23 cellular contexts compared by ENCODE assay signal in genomic region chr18:31649449-31649848, GRCh38. TPM values are rescaled to one million over a fixed set of nuclear protein-coding genes. Genes with fewer than 3 reads are reported as not detected.
DNase-seq lines count a peak whose midpoint lies in the region; ATAC-seq, FAIRE-seq and TF ChIP-seq lines count a peak whose summit lies in the region.
"Had no signal": no experiment of that assay in that cellular context is flagged by ENCODE, and none has a peak within 500 bp of the region (broad histone marks: within the 10 kb centered on the region; RNA-seq: fewer than 3 reads in every experiment).

No MANE protein-coding gene starts in this region.

- peak overlapping the region; percentile 65 for H3K4me3 Mint-ChIP-seq in natural killer cell treated with Interleukin-12 subunit alpha and Interleukin-12 subunit beta and Interleukin-15 and Interleukin-18, amount 100 ng/mL, for 72 hours
- H3K4me3 Mint-ChIP-seq: IgD-negative memory B cell had no signal

- SMC1A ChIA-PET in GM12878 (lab: Charles Lee; ENCODE audit: uncharacterized antibody, unreplicated experiment), result interaction anchor here (1.1 to 10.7 kb wide), 14 partner anchors 8 to 85 kb away, joined by 3 to 169 read pairs (median 4); partner anchors contain the start of gene B4GALT6

- H3K36me3 ChIP-seq in Loucy (ENCODE audit: insufficient read depth, low read length), result peaks cover 26% of the 10 kb centered on the region; the same call in 1 of the 2 replicates
- H3K36me3 ChIP-seq in GM12878 (ENCODE audit: control insufficient read depth in 2 of 2, insufficient read depth in 2 of 2, low read length in 1 of 2), result peaks cover 0 to 2% of the 10 kb centered on the region in 2 experiments; a peak in 1 of 4 replicates
- no peaks in the 10 kb centered on the region for H3K36me3 ChIP-seq in colonic mucosa
- H3K36me3 ChIP-seq: HAP-1, MG63 had no signal

- H3K79me2 ChIP-seq in Loucy (ENCODE audit: insufficient read depth, low read length) (peaks cover 41% of the 10 kb centered on the region; the same call in 1 of the 2 replicates), GM12878 (ENCODE audit: control insufficient read depth, insufficient read depth, low read length) (peaks cover 50% of the 10 kb centered on the region)

- TF ChIP-seq RAD21 in GM12878 (IDR thresholded peaks at IDR 0.05; ENCODE audit: insufficient read depth, low read depth, low read length), result no peak

- TF ChIP-seq POLR2A in GM12878 (IDR thresholded peaks at IDR 0.05; ENCODE audit: low read depth, low read length), result no peak

- H3K4me1 Mint-ChIP-seq in natural killer cell treated with Interleukin-12 subunit alpha and Interleukin-12 subunit beta and Interleukin-15 and Interleukin-18, amount 100 ng/mL, for 72 hours (ENCODE audit: low read depth in 2 of 2), result peaks cover 55 to 66% of the 10 kb centered on the region in 2 donors

- no peaks in the 10 kb centered on the region for H3K36me3 Mint-ChIP-seq in natural killer cell treated with Interleukin-12 subunit alpha and Interleukin-12 subunit beta and Interleukin-15 and Interleukin-18, amount 100 ng/mL, for 72 hours
- H3K36me3 Mint-ChIP-seq: IgD-negative memory B cell had no signal

- 28% methylated on average over 2 of the region's 2 CpGs for WGBS in GM12878 (ENCODE audit: insufficient coverage, insufficient replicate concordance, low lambda C conversion rate, missing lambda C conversion rate)

- H3K4me2 ChIP-seq in Loucy (ENCODE audit: low read depth, low read length, poor library complexity, severe bottlenecking) (peak overlapping the region; percentile 4), GM12878 (ENCODE audit: control insufficient read depth, insufficient read depth) (peak overlapping the region; percentile 61)
- H3K4me2 ChIP-seq: SK-N-SH had no signal

- no peak for TF ChIP-seq EP300 in GM12878 (IDR thresholded peaks at IDR 0.05; ENCODE audit: borderline replicate concordance in 1 of 2, control insufficient read depth in 1 of 2, low read depth in 2 of 2, low read length in 2 of 2)

- CTCF ChIA-PET in GM12878 (lab: Yijun Ruan, JAX), result interaction anchor here (0.9 to 10.0 kb wide), 10 partner anchors 9 to 225 kb away, joined by 3 to 135 read pairs (median 8); partner anchors contain the start of gene B4GALT6

- ATAC-seq in GM12878, result no peak
- no peak for ATAC-seq in natural killer cell treated with Interleukin-12 subunit alpha and Interleukin-12 subunit beta and Interleukin-15 and Interleukin-18, amount 100 ng/mL, for 72 hours

- H3K27ac Mint-ChIP-seq in natural killer cell treated with Interleukin-12 subunit alpha and Interleukin-12 subunit beta and Interleukin-15 and Interleukin-18, amount 100 ng/mL, for 72 hours, result peak overlapping the region; percentile 82 to 97
- H3K27ac Mint-ChIP-seq: IgD-negative memory B cell had no signal

- H3K9ac ChIP-seq in Loucy (ENCODE audit: low read depth, low read length, poor library complexity, severe bottlenecking) (peak overlapping the region; percentile 0), GM12878 (ENCODE audit: control insufficient read depth, insufficient read depth, low read length) (0 out of 2 replicates have a peak overlapping the region, but pooled peaks have one; percentile 17), colonic mucosa (ENCODE audit: low read depth in 2 of 2, low read length in 2 of 2) (no peak overlapping the region)
- H3K9ac ChIP-seq: SK-N-SH had no signal

- BruUV-seq in GM12878 (replicated peaks; lab: Mats Ljungman, UMichigan), result TSS peak; percentile 82

- H3K27ac ChIP-seq in GM12878 (ENCODE audit: control insufficient read depth, insufficient read depth) (peak overlapping the region; percentile 88), colonic mucosa (no peak overlapping the region)

- no peaks in the 10 kb centered on the region for H3K9me2 ChIP-seq in Loucy (replicated peaks; ENCODE audit: low read depth, low read length)
- H3K9me2 ChIP-seq: SK-N-SH had no signal

- FAIRE-seq in GM12878 (lab: Jason Lieb, UNC), result no peak
- FAIRE-seq: A204.1 had no signal

- H3K27me3 ChIP-seq in Loucy (ENCODE audit: insufficient read depth, low read length, poor library complexity, severe bottlenecking), result no peaks in the 10 kb centered on the region
- no peaks in the 10 kb centered on the region for H3K27me3 ChIP-seq in GM12878 (replicated peaks in 1 of 2; ENCODE audit: control insufficient read depth in 2 of 2, insufficient read depth in 2 of 2, low read length in 1 of 2)
- H3K27me3 ChIP-seq in colonic mucosa, result no peaks in the 10 kb centered on the region
- H3K27me3 ChIP-seq: MG63 had no signal

- H3K9me3 Mint-ChIP-seq in natural killer cell treated with Interleukin-12 subunit alpha and Interleukin-12 subunit beta and Interleukin-15 and Interleukin-18, amount 100 ng/mL, for 72 hours, result peaks cover 4% of the 10 kb centered on the region
- H3K9me3 Mint-ChIP-seq: IgD-negative memory B cell had no signal

- H3F3A ChIP-seq in Loucy (ENCODE audit: low read depth), result peaks cover 3% of the 10 kb centered on the region

- H2AFZ ChIP-seq in Loucy (ENCODE audit: low read length) (no peak overlapping the region), GM12878 (ENCODE audit: control insufficient read depth, low read depth, low read length) (no peak overlapping the region)

- TF ChIP-seq CTCF in Loucy (conservative IDR thresholded peaks at IDR 0.05; ENCODE audit: low read length), result no peak
- no peak for TF ChIP-seq CTCF in GM12878 (IDR thresholded peaks at IDR 0.05 in 2 of 3, conservative IDR thresholded peaks at IDR 0.05 in 1 of 3; ENCODE audit: control insufficient read depth in 2 of 3, extremely low read depth in 1 of 3, insufficient read depth in 1 of 3, low read depth in 3 of 3, low read length in 3 of 3)
- no peak for TF ChIP-seq CTCF in colonic mucosa (IDR thresholded peaks at IDR 0.05)

- H3K4me1 ChIP-seq in Loucy (ENCODE audit: insufficient read depth, low read length, poor library complexity, severe bottlenecking) (peaks cover 57% of the 10 kb centered on the region), GM12878 (ENCODE audit: control insufficient read depth, insufficient read depth, low read length) (peaks cover 75% of the 10 kb centered on the region), colonic mucosa (no peaks in the 10 kb centered on the region)

- RAD21 ChIA-PET in GM12878 (lab: Charles Lee; ENCODE audit: unreplicated experiment), result interaction anchor here (1.0 to 11.8 kb wide), 13 partner anchors 9 to 149 kb away, joined by 3 to 168 read pairs (median 4); partner anchors contain the start of gene B4GALT6

- H3K4me3 ChIP-seq in GM08714 (ENCODE audit: low read length), result 0 out of 2 replicates have a peak overlapping the region, but pooled peaks have one; percentile 37
- no peak overlapping the region for H3K4me3 ChIP-seq in Loucy (ENCODE audit: low read length, poor library complexity, severe bottlenecking)
- peak overlapping the region; percentile 25; the same call in 1 of the 2 replicates for H3K4me3 ChIP-seq in GM12878
- H3K4me3 ChIP-seq in colonic mucosa, result no peak overlapping the region
- H3K4me3 ChIP-seq: HAP-1, MG63 had no signal

- in situ Hi-C loops in GM12878 (cut with MboI), result no loop called here

- H3K27me3 Mint-ChIP-seq in natural killer cell treated with Interleukin-12 subunit alpha and Interleukin-12 subunit beta and Interleukin-15 and Interleukin-18, amount 100 ng/mL, for 72 hours, result no peaks in the 10 kb centered on the region

- intact Hi-C loops in GM12878 (cut with micrococcal nuclease; ENCODE audit: unreplicated experiment), result loop anchor here (1.0 to 5.0 kb wide), 2 partner anchors 9 to 143 kb away; no protein-coding TSS in a partner anchor
- intact Hi-C loops in colonic mucosa (cut with DNase I), result no loop called here

- H4K20me1 ChIP-seq in Loucy (ENCODE audit: insufficient read depth, low read length, poor library complexity, severe bottlenecking), result peaks cover 9% of the 10 kb centered on the region
- H4K20me1 ChIP-seq in GM12878 (ENCODE audit: control insufficient read depth, insufficient read depth), result no peaks in the 10 kb centered on the region

- DNase-seq in GM12878 (ENCODE audit: low read depth, low spot score) (no peak), amniotic stem cell (lab: John Stamatoyannopoulos, UW) (no peak), NCI-H2029 (lab: John Stamatoyannopoulos, UW) (no peak), colonic mucosa (no peak)
- no peak for DNase-seq in natural killer cell treated with Interleukin-12 subunit alpha and Interleukin-12 subunit beta and Interleukin-15 and Interleukin-18, amount 100 ng/mL, for 72 hours (ENCODE audit: low spot score)
- DNase-seq in activated CD4-positive, CD25-positive, alpha-beta regulatory T cell treated with anti-CD3 and anti-CD28 coated beads, Interleukin-2, amount 50 U/mL, for 72 hours, result no peak
- DNase-seq: C1 segment of cervical spinal cord, DMS79 treated with DMSO at 0.1 percent for 48 hours, Karpas-422, NCI-H1048, NCI-H1436, NCI-H2081, NCI-H2171 treated with DMSO at 0.1 percent for 48 hours, NCI-H446 treated with DMSO at 0.1 percent for 48 hours, SHP77 treated with DMSO at 0.1 percent for 48 hours, SK-N-SH had no signal

- POLR2A ChIA-PET in GM12878 (lab: Charles Lee), result interaction anchor here (0.7 to 4.3 kb wide), 11 partner anchors 9 to 33 kb away, joined by 3 to 60 read pairs (median 7); no protein-coding TSS in a partner anchor

- no peaks in the 10 kb centered on the region for H3K9me3 ChIP-seq in Loucy (ENCODE audit: insufficient read depth, low read depth, low read length)
- H3K9me3 ChIP-seq in GM12878 (replicated peaks; ENCODE audit: control insufficient read depth, insufficient read depth, low read length), result no peaks in the 10 kb centered on the region
- no peaks in the 10 kb centered on the region for H3K9me3 ChIP-seq in colonic mucosa
- H3K9me3 ChIP-seq: HAP-1, MG63, SK-N-SH had no signal

RNA-seq across cellular contexts. Expression of gene B4GALT6, which starts 34.9 kb away (rescaled TPM):
- 40.1 and 41.4 TPM in 2 replicates for total RNA-seq in GM12878 (2013; cell fraction: nucleolus; rRNA removed)
- 14.8 and 17.8 TPM in 2 replicates for total RNA-seq in GM12878 (2014; rRNA removed)
- 20.8 and 21.9 TPM in 2 replicates for total RNA-seq in GM12878 (2014; rRNA removed; fragmentation: Illumina TruSeq; extraction: Trizol)
- total RNA-seq in GM12878 (2021), result 43.0 and 44.5 TPM in 2 replicates
- polyA plus RNA-seq in GM12878 (2011; ENCODE audit: low read depth), result 6.5 TPM
- 47.4 and 82.7 TPM in 2 replicates for polyA plus RNA-seq in GM12878 (2011; rRNA removed)
- 11.0 and 15.6 TPM in 2 replicates for polyA plus RNA-seq in GM12878 (2011; cell fraction: cytosol; rRNA removed)
- 32.3 and 32.5 TPM in 2 replicates for polyA plus RNA-seq in GM12878 (2011; cell fraction: nucleus; rRNA removed)
- polyA plus RNA-seq in GM12878 (2012), result 18.1 and 21.1 TPM in 2 replicates
- polyA plus RNA-seq in GM12878 (2014; fragmentation: Illumina TruSeq; extraction: Trizol), result 35.7 and 48.3 TPM in 2 replicates
- 10 to 100 TPM; 13.4 to 14.1 TPM for polyA plus RNA-seq in GM12878 (2014; fragmentation: Nextera tagmentation; extraction: Ambion mirVana)
- polyA plus RNA-seq in GM12878 (2014; rRNA removed), result 20.2 and 21.3 TPM in 2 replicates
- polyA plus RNA-seq in GM12878 (2016; fragmentation: Nextera tagmentation; extraction: Ambion mirVana), result 10 to 100 TPM; 11.9 to 13.6 TPM
- polyA minus RNA-seq in GM12878 (2011; rRNA and poly(A)+ RNA removed), result 26.6 and 46.6 TPM in 2 replicates
- 24.7 and 28.3 TPM in 2 replicates for polyA minus RNA-seq in GM12878 (2011; cell fraction: cytosol; rRNA and poly(A)+ RNA removed)
- 15.2 and 19.9 TPM in 2 replicates for polyA minus RNA-seq in GM12878 (2011; cell fraction: nucleus; rRNA and poly(A)+ RNA removed)
- 10 to 100 TPM in 1 of 2 donors, 1 to 10 TPM in 1; 2.3 to 23.6 TPM for total RNA-seq in natural killer cell treated with Interleukin-12 subunit alpha and Interleukin-12 subunit beta and Interleukin-15 and Interleukin-18, amount 100 ng/mL, for 72 hours
- 1 to 10 TPM; 5.7 to 7.5 TPM for total RNA-seq in colonic mucosa
- polyA plus RNA-seq: IgD-negative memory B cell had no signal

RNA-seq across cellular contexts. Expression of gene TTR, which starts 57.8 kb away (rescaled TPM):
- total RNA-seq in GM12878 (2013; cell fraction: nucleolus; rRNA removed), result not detected in 2 replicates
- total RNA-seq in GM12878 (2014; rRNA removed), result not detected in 2 replicates
- total RNA-seq in GM12878 (2014; rRNA removed; fragmentation: Illumina TruSeq; extraction: Trizol), result not detected in 2 replicates
- 0.93 and 1.2 TPM in 2 replicates for total RNA-seq in GM12878 (2021)
- not detected for polyA plus RNA-seq in GM12878 (2011; ENCODE audit: low read depth)
- polyA plus RNA-seq in GM12878 (2011; rRNA removed), result not detected in 2 replicates
- polyA plus RNA-seq in GM12878 (2011; cell fraction: cytosol; rRNA removed), result not detected in 2 replicates
- not detected in 2 replicates for polyA plus RNA-seq in GM12878 (2011; cell fraction: nucleus; rRNA removed)
- polyA plus RNA-seq in GM12878 (2012), result not detected in 2 replicates
- not detected in 2 replicates for polyA plus RNA-seq in GM12878 (2014; fragmentation: Illumina TruSeq; extraction: Trizol)
- polyA plus RNA-seq in GM12878 (2014; fragmentation: Nextera tagmentation; extraction: Ambion mirVana), result under 1 TPM in 1 of 2 experiments, not detected in 1; 0.05 TPM
- not detected in 2 replicates for polyA plus RNA-seq in GM12878 (2014; rRNA removed)
- not detected for polyA plus RNA-seq in GM12878 (2016; fragmentation: Nextera tagmentation; extraction: Ambion mirVana)
- polyA minus RNA-seq in GM12878 (2011; rRNA and poly(A)+ RNA removed), result not detected in 2 replicates
- not detected in 2 replicates for polyA minus RNA-seq in GM12878 (2011; cell fraction: cytosol; rRNA and poly(A)+ RNA removed)
- polyA minus RNA-seq in GM12878 (2011; cell fraction: nucleus; rRNA and poly(A)+ RNA removed), result not detected in 2 replicates
- not detected for total RNA-seq in natural killer cell treated with Interleukin-12 subunit alpha and Interleukin-12 subunit beta and Interleukin-15 and Interleukin-18, amount 100 ng/mL, for 72 hours
- total RNA-seq in colonic mucosa, result 1 to 10 TPM; 1.7 to 2.8 TPM
- total RNA-seq: RPMI7951 had no signal
- polyA plus RNA-seq: IgD-negative memory B cell, SK-N-SH had no signal

Comparison
In these comparisons a context has a peak if more than half of its experiments do, and no peak if none do; other contexts are left out.
1. H3K4me3 ChIP-seq: peak in GM08714 (single experiment) and GM12878 (single experiment); none in Loucy (single experiment) and colonic mucosa (single experiment).
2. H3K9ac ChIP-seq: peak in Loucy (single experiment) and GM12878 (single experiment); none in colonic mucosa (0 of 2).